In the genomic region with DNA sequence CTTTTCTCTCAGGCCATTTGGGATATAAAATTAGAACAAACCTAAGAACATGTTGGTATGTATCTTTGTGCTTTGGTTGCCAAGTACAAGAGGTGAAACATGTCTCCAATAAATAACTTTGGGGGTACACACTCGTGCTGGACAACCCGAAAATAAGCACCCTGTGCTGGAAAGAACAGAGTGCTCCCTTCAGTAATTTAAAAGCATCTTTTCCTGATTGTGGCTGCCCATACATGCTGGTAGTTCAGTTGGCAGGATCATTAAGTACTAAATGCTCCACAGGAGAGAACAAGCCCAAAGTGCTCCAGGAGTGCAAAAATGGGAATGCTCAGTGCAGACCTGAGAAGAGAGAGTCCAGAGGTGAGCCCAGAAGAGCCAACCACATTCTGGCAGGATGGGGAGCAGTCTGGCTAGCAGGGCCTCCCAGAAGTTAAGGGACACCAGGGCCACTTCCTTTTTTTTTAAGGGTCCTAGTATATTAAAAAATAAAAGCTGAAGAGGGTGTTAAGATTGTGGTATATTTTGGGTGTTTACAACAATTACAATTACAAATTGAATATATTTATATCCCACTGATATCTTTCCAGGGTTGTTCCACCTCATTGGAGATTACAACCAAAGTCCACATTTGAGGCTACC, we compare ENCODE assay signal across 21 cellular contexts. TPM values are rescaled to one million over a fixed set of nuclear protein-coding genes. Genes with fewer than 3 reads are reported as not detected.
DNase-seq lines count a peak whose midpoint lies in the region; ATAC-seq and TF ChIP-seq lines count a peak whose summit lies in the region.
"Had no signal": no experiment of that assay in that cellular context is flagged by ENCODE, and none has a peak within 500 bp of the region (broad histone marks: within the 10 kb centered on the region; RNA-seq: fewer than 3 reads in every experiment).

No MANE protein-coding gene starts in this region.

- H3K36me3 Mint-ChIP-seq in chondrocyte (ENCODE audit: low read depth) = no peaks in the 10 kb centered on the region
- H3K36me3 Mint-ChIP-seq: CD4-positive, alpha-beta memory T cell had no signal

- TF ChIP-seq CTCF in chondrocyte (IDR thresholded peaks at IDR 0.05) (no peak), testis (IDR thresholded peaks at IDR 0.05) (no peak)

- no peaks in the 10 kb centered on the region for H3K9me3 ChIP-seq in testis
- H3K9me3 ChIP-seq: A549, Caco-2, MG63, SK-N-SH had no signal

- no peak overlapping the region for H3K18ac ChIP-seq in mesendoderm (ENCODE audit: low read length)

- H3K23ac ChIP-seq in mesendoderm (ENCODE audit: low read length) = no peak overlapping the region

- no peak overlapping the region for H4K5ac ChIP-seq in mesendoderm (ENCODE audit: low read length)

- H3K79me1 ChIP-seq in mesendoderm (ENCODE audit: low read length) = no peaks in the 10 kb centered on the region

- peak overlapping the region; percentile 28 for H2BK120ac ChIP-seq in mesendoderm (ENCODE audit: low read depth, low read length)

- no CpG with 5 or more reads among the region's 2 CpGs for WGBS in mesendoderm (ENCODE audit: extremely low coverage, insufficient coverage, low lambda C conversion rate)
- 16 to 36% methylated on average over 2 of the region's 2 CpGs for WGBS in testis, 2 donors

- no peak overlapping the region for H4K8ac ChIP-seq in mesendoderm (ENCODE audit: low read depth, low read length)

- H3K56ac ChIP-seq in mesendoderm (ENCODE audit: low read length) = no peak overlapping the region

- H2BK15ac ChIP-seq in mesendoderm (replicated peaks; ENCODE audit: low read depth) = peak overlapping the region; percentile 92

- H3K4me2 ChIP-seq in mesendoderm (ENCODE audit: low read length) = no peak overlapping the region
- H3K4me2 ChIP-seq: A549, SK-N-SH had no signal

- peak overlapping the region; percentile 65 for H3K27ac Mint-ChIP-seq in chondrocyte (ENCODE audit: unreplicated experiment)

- no peaks in the 10 kb centered on the region for H3K27me3 Mint-ChIP-seq in chondrocyte (ENCODE audit: low read depth)

- H2AK5ac ChIP-seq in mesendoderm (ENCODE audit: low read length) = no peak overlapping the region

- peaks cover 39% of the 10 kb centered on the region for H3K4me1 Mint-ChIP-seq in chondrocyte (ENCODE audit: low read depth)

- H3K4me1 ChIP-seq in mesendoderm (ENCODE audit: control insufficient read depth, low read depth, low read length) (peaks cover 6% of the 10 kb centered on the region), testis (peaks cover 48% of the 10 kb centered on the region)
- H3K4me1 ChIP-seq: A549 had no signal

- TF ChIP-seq POLR2A in testis (IDR thresholded peaks at IDR 0.05) (no peak), GM18505 (IDR thresholded peaks at IDR 0.05; ENCODE audit: borderline replicate concordance, extremely low read depth, insufficient read depth, insufficient read length) (no peak)

- no peak overlapping the region for H3K9ac ChIP-seq in mesendoderm (ENCODE audit: low read length)
- H3K9ac ChIP-seq: SK-N-SH had no signal

- H3K27me3 ChIP-seq in mesendoderm (ENCODE audit: insufficient read depth, low read length, poor library complexity) (no peaks in the 10 kb centered on the region), testis (no peaks in the 10 kb centered on the region)
- H3K27me3 ChIP-seq: MG63 had no signal

- H3K4me3 ChIP-seq in mesendoderm (ENCODE audit: low read length) (no peak overlapping the region), testis (no peak overlapping the region)
- H3K4me3 ChIP-seq: A549, MG63 had no signal

- H3K4ac ChIP-seq in mesendoderm (ENCODE audit: low read depth, low read length) = no peak overlapping the region

- no peaks in the 10 kb centered on the region for H3K9me3 Mint-ChIP-seq in chondrocyte (ENCODE audit: low read depth)
- H3K9me3 Mint-ChIP-seq: CD4-positive, alpha-beta memory T cell had no signal

- DNase-seq in left ventricle myocardium superior (no peak), Right ventricle myocardium inferior (ENCODE audit: missing footprints) (no peak), chondrocyte (ENCODE audit: low spot score) (no peak), mesendoderm (no peak), testis (no peak), NCI-H524 treated with DMSO at 0.1 percent for 48 hours (lab: John Stamatoyannopoulos, UW) (no peak)
- DNase-seq: C1 segment of cervical spinal cord; Caco-2; CD4-positive, alpha-beta memory T cell; KG1; MG63; NCI-H2029; NCI-H446 treated with DMSO at 0.1 percent for 48 hours; NCI-H526 treated with DMSO at 0.1 percent for 48 hours; SIG-M5; SK-N-SH had no signal

- H3K27ac ChIP-seq in mesendoderm (ENCODE audit: low read depth, low read length) (no peak overlapping the region), testis (peak overlapping the region; percentile 89 to 90)
- H3K27ac ChIP-seq: RWPE1 had no signal

- no peak overlapping the region for H2BK5ac ChIP-seq in mesendoderm (ENCODE audit: low read length)

- H3K36me3 ChIP-seq in mesendoderm (ENCODE audit: control insufficient read depth, insufficient read depth, low read length) (no peaks in the 10 kb centered on the region), testis (ENCODE audit: low read depth, missing control alignments) (no peaks in the 10 kb centered on the region)
- H3K36me3 ChIP-seq: MG63 had no signal

- ATAC-seq in left ventricle myocardium superior (peak; percentile 62), Right ventricle myocardium inferior (no peak), GM18505 (IDR thresholded peaks at IDR 0.05; ENCODE audit: unreplicated experiment) (no peak), HG03025 (IDR thresholded peaks at IDR 0.05; ENCODE audit: low FRiP score, unreplicated experiment) (no peak)
- ATAC-seq: A549, Panc1 had no signal

- H3K4me3 Mint-ChIP-seq in chondrocyte (ENCODE audit: unreplicated experiment) = no peak overlapping the region
- H3K4me3 Mint-ChIP-seq: CD4-positive, alpha-beta memory T cell had no signal

- intact Hi-C loops in left ventricle myocardium superior (cut with micrococcal nuclease) (no loop called here), Right ventricle myocardium inferior (cut with DNase I) (no loop called here), testis (cut with DNase I; ENCODE audit: low total_unique reads) (no loop called here)

- H3K79me2 ChIP-seq in mesendoderm (ENCODE audit: control insufficient read depth, insufficient read depth, low read length) = no peaks in the 10 kb centered on the region

RNA-seq across cellular contexts. Expression of gene SSR3, which starts 48.6 kb away (rescaled TPM):
- total RNA-seq in left ventricle myocardium superior (223 TPM), Right ventricle myocardium inferior (195 TPM), chondrocyte (376 to 395 TPM (median 377 TPM) in 3 replicates), testis (100 to 1,000 TPM in 1 of 2 donors, 10 to 100 TPM in 1; 85.0 to 108 TPM)
- polyA plus RNA-seq in mesendoderm (2013, experiment 1 of 2) = 184 TPM
- 182 TPM for polyA plus RNA-seq in mesendoderm (2013, experiment 2 of 2)
- polyA plus RNA-seq in testis (ENCODE audit: insufficient read depth, low read depth, low replicate concordance) = 204 TPM
